8 cellular contexts compared by ENCODE assay signal in the genomic region with DNA sequence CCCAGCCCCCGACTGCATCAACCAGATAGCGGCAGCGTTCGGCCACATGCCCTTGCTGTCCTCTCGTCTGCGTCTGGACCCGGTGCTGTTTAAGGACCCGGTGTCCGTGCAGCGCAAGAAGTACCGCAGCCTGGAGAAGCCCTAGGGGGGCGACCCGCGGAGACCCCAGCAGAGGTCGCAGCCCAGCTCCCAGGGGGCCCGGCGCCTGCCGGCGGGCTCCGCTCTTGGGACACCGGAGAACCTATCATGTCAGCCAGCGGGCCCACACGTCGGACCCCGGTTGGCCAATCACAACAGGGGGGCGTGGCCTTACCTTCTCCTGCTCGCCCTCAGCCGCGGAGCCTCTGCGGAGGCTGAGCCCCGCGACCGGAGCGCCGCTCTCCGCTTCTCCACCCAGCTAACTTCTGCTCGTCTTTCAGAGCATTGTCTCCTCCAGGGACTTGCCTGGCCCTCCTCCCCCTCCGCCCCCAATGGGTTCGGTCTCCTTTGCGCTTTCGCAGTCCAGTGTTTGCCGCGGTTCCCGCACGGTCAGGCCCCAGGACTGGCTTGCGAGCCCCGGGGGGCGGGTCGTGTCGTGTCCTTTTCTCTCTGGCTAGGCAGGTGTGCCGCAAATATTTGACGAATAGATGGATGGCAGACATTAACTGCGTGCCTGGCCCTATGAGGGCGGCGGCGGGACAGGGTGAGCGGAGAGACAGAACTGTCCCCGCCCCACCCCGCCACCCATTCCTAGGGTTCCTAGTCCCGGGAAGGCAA. TPM values are rescaled to one million over a fixed set of nuclear protein-coding genes. Genes with fewer than 3 reads are reported as not detected.
DNase-seq lines count a peak whose midpoint lies in the region; ATAC-seq and TF ChIP-seq lines count a peak whose summit lies in the region.

No MANE protein-coding gene starts in this region.

- H3K9me2 ChIP-seq in PC-3 (replicated peaks; ENCODE audit: low read length): no peaks in the 10 kb centered on the region

- H3K4me3 ChIP-seq in PC-3 (ENCODE audit: low read length) (peak overlapping the region; percentile 80), muscle layer of colon (ENCODE audit: low read depth in 1 of 2, low read length in 2 of 2) (peak overlapping the region; percentile 84 to 91)

- H4K20me1 ChIP-seq in PC-3 (ENCODE audit: low read length): no peaks in the 10 kb centered on the region

- H3K4me1 ChIP-seq in PC-3 (ENCODE audit: insufficient read depth, low read length) (peaks cover 14% of the 10 kb centered on the region), muscle layer of colon (ENCODE audit: insufficient read depth, low read length) (peaks cover 7% of the 10 kb centered on the region)

- BruUV-seq in PC-3 (replicated peaks; lab: Mats Ljungman, UMichigan): TSS peak; percentile 66

- no peaks in the 10 kb centered on the region for H3K9me3 Mint-ChIP-seq in activated T-cell treated with anti-CD3 and anti-CD28 coated beads, Interleukin-2, amount 50 U/mL, for 4 hours

- peak; percentile 16; the same call in 1 of the 2 replicates for TF ChIP-seq CTCF in PC-3 (conservative IDR thresholded peaks at IDR 0.05; ENCODE audit: low read depth, low read length)

- intact Hi-C loops in PC-3 (cut with micrococcal nuclease): loop anchor here (1.0 to 2.0 kb wide), 2 partner anchors 69 to 110 kb away; no protein-coding TSS in a partner anchor

- peak overlapping the region; percentile 52 for H3K9ac ChIP-seq in PC-3 (ENCODE audit: low read length)
- peak overlapping the region; percentile 79 for H3K9ac ChIP-seq in muscle layer of colon (ENCODE audit: low read length)

- POLR2A ChIA-PET in PC-3 (lab: Charles Lee; ENCODE audit: unreplicated experiment): interaction anchor here (0.6 kb wide), 1 partner anchor 208 kb away, joined by 3 read pairs; no protein-coding TSS in a partner anchor

- DNase-seq in D341Med (ENCODE audit: low spot score): peak; percentile 98
- DNase-seq in PC-3: peak; percentile 89
- peak; percentile 92 for DNase-seq in activated T-cell treated with anti-CD3 and anti-CD28 coated beads, Interleukin-2, amount 50 U/mL, for 4 hours
- peak; percentile 94 for DNase-seq in stimulated activated CD8-positive, alpha-beta memory T cell treated with anti-CD3 and anti-CD28 coated beads, Interleukin-4, amount 100 ng/mL, for 48 hours

- H3K36me3 ChIP-seq in PC-3 (ENCODE audit: low read depth, low read length) (no peaks in the 10 kb centered on the region), muscle layer of colon (ENCODE audit: insufficient read depth, low read length) (no peaks in the 10 kb centered on the region)

- ATAC-seq in GM21529 (IDR thresholded peaks at IDR 0.05; ENCODE audit: unreplicated experiment) (peak; percentile 86), PC-3 (peak; percentile 90), esophagus mucosa (peak; percentile 92)
- peak; percentile 96 to 98 for ATAC-seq in activated T-cell treated with anti-CD3 and anti-CD28 coated beads, Interleukin-2, amount 50 U/mL, for 4 hours

- H3F3A ChIP-seq in PC-3 (ENCODE audit: low read length, unreplicated experiment): no peaks in the 10 kb centered on the region

- H3K4me2 ChIP-seq in PC-3 (ENCODE audit: low read length): peak overlapping the region; percentile 88

- H2AFZ ChIP-seq in PC-3 (ENCODE audit: low read length): peak overlapping the region; percentile 93

- H3K4me1 Mint-ChIP-seq in activated T-cell treated with anti-CD3 and anti-CD28 coated beads, Interleukin-2, amount 50 U/mL, for 4 hours (ENCODE audit: low read depth): peaks cover 15% of the 10 kb centered on the region

- CTCF ChIA-PET in PC-3 (lab: Charles Lee): interaction anchor here (1.4 to 2.5 kb wide), 3 partner anchors 109 to 140 kb away, joined by 4 to 27 read pairs (median 7); no protein-coding TSS in a partner anchor

- peak overlapping the region; percentile 93 for H3K4me3 Mint-ChIP-seq in activated T-cell treated with anti-CD3 and anti-CD28 coated beads, Interleukin-2, amount 50 U/mL, for 4 hours

- no peaks in the 10 kb centered on the region for H3K36me3 Mint-ChIP-seq in activated T-cell treated with anti-CD3 and anti-CD28 coated beads, Interleukin-2, amount 50 U/mL, for 4 hours (ENCODE audit: insufficient read depth)

- H3K9me3 ChIP-seq in PC-3 (ENCODE audit: low read length) (no peaks in the 10 kb centered on the region), muscle layer of colon (ENCODE audit: low read length) (no peaks in the 10 kb centered on the region)

- H3K79me2 ChIP-seq in PC-3 (ENCODE audit: low read length): no peaks in the 10 kb centered on the region

- peaks cover 9% of the 10 kb centered on the region for H3K27me3 Mint-ChIP-seq in activated T-cell treated with anti-CD3 and anti-CD28 coated beads, Interleukin-2, amount 50 U/mL, for 4 hours (ENCODE audit: low read depth)

- TF ChIP-seq RAD21 in Ishikawa (IDR thresholded peaks at IDR 0.05; ENCODE audit: low read depth): no peak

- H3K27ac ChIP-seq in PC-3 (ENCODE audit: low read length) (no peak overlapping the region), muscle layer of colon (ENCODE audit: low read depth, low read length) (peak overlapping the region; percentile 94)

- no peak for TF ChIP-seq EP300 in Ishikawa (IDR thresholded peaks at IDR 0.05; ENCODE audit: borderline replicate concordance)

- no peaks in the 10 kb centered on the region for H3K27me3 ChIP-seq in PC-3 (ENCODE audit: low read length)
- H3K27me3 ChIP-seq in muscle layer of colon (ENCODE audit: control insufficient read depth in 1 of 2, insufficient read depth in 2 of 2, low read length in 2 of 2): no peaks in the 10 kb centered on the region

TF ChIP-seq in Ishikawa, 13 proteins besides CTCF, POLR2A, EP300 and RAD21:
- TF ChIP-seq CEBPB (IDR thresholded peaks at IDR 0.05): no peak
- peak; percentile 37; the same call in 1 of the 2 replicates for TF ChIP-seq TCF12 (IDR thresholded peaks at IDR 0.05; ENCODE audit: low read depth)
- 0 out of 2 replicates have a peak, but pooled peaks have one; percentile 46 for TF ChIP-seq CREB1 (IDR thresholded peaks at IDR 0.05; ENCODE audit: low read depth)
- TF ChIP-seq, protein P1, sequence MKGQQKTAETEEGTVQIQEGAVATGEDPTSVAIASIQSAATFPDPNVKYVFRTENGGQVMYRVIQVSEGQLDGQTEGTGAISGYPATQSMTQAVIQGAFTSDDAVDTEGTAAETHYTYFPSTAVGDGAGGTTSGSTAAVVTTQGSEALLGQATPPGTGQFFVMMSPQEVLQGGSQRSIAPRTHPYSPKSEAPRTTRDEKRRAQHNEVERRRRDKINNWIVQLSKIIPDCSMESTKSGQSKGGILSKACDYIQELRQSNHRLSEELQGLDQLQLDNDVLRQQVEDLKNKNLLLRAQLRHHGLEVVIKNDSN (IDR thresholded peaks at IDR 0.05): no peak
- no peak for TF ChIP-seq NFIC (IDR thresholded peaks at IDR 0.05)
- TF ChIP-seq, protein P2, sequence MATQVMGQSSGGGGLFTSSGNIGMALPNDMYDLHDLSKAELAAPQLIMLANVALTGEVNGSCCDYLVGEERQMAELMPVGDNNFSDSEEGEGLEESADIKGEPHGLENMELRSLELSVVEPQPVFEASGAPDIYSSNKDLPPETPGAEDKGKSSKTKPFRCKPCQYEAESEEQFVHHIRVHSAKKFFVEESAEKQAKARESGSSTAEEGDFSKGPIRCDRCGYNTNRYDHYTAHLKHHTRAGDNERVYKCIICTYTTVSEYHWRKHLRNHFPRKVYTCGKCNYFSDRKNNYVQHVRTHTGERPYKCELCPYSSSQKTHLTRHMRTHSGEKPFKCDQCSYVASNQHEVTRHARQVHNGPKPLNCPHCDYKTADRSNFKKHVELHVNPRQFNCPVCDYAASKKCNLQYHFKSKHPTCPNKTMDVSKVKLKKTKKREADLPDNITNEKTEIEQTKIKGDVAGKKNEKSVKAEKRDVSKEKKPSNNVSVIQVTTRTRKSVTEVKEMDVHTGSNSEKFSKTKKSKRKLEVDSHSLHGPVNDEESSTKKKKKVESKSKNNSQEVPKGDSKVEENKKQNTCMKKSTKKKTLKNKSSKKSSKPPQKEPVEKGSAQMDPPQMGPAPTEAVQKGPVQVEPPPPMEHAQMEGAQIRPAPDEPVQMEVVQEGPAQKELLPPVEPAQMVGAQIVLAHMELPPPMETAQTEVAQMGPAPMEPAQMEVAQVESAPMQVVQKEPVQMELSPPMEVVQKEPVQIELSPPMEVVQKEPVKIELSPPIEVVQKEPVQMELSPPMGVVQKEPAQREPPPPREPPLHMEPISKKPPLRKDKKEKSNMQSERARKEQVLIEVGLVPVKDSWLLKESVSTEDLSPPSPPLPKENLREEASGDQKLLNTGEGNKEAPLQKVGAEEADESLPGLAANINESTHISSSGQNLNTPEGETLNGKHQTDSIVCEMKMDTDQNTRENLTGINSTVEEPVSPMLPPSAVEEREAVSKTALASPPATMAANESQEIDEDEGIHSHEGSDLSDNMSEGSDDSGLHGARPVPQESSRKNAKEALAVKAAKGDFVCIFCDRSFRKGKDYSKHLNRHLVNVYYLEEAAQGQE (IDR thresholded peaks at IDR 0.05; ENCODE audit: low read depth): no peak
- TF ChIP-seq ZBTB7A (IDR thresholded peaks at IDR 0.05; ENCODE audit: low read depth): peak; percentile 100
- TF ChIP-seq, protein P3, sequence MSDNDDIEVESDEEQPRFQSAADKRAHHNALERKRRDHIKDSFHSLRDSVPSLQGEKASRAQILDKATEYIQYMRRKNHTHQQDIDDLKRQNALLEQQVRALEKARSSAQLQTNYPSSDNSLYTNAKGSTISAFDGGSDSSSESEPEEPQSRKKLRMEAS (IDR thresholded peaks at IDR 0.05): peak; percentile 23
- no peak for TF ChIP-seq FOXM1 (IDR thresholded peaks at IDR 0.05; ENCODE audit: borderline replicate concordance, low read depth)
- peak; percentile 65 for TF ChIP-seq TAF1 (IDR thresholded peaks at IDR 0.05; ENCODE audit: low read depth)
- TF ChIP-seq YY1 (IDR thresholded peaks at IDR 0.05; ENCODE audit: low read depth): no peak
- no peak for TF ChIP-seq TEAD4 (IDR thresholded peaks at IDR 0.05)
- TF ChIP-seq EGR1 (IDR thresholded peaks at IDR 0.05): peak; percentile 23; the same call in 1 of the 2 replicates
TF ChIP-seq in Ishikawa: peak in this region for 6.

RNA-seq across cellular contexts. Expression of a gene that starts 10.5 kb away (rescaled TPM):
- total RNA-seq in PC-3 (2014; rRNA removed): 0.07 TPM in 1 of 2 replicates, not detected in the other
- not detected for total RNA-seq in activated T-cell treated with anti-CD3 and anti-CD28 coated beads, Interleukin-2, amount 50 U/mL, for 4 hours
- not detected for total RNA-seq in esophagus mucosa

RNA-seq across cellular contexts. Expression of a gene that starts 13.8 kb away (rescaled TPM):
- total RNA-seq in PC-3 (2014; rRNA removed) (0.26 TPM in 1 of 2 replicates, not detected in the other), esophagus mucosa (not detected)
- not detected for total RNA-seq in activated T-cell treated with anti-CD3 and anti-CD28 coated beads, Interleukin-2, amount 50 U/mL, for 4 hours

RNA-seq across cellular contexts. Expression of a gene that starts 32.0 kb away (rescaled TPM):
- not detected in 2 replicates for total RNA-seq in PC-3 (2014; rRNA removed)
- not detected for total RNA-seq in activated T-cell treated with anti-CD3 and anti-CD28 coated beads, Interleukin-2, amount 50 U/mL, for 4 hours
- total RNA-seq in esophagus mucosa: not detected

RNA-seq across cellular contexts. Expression of a gene that starts 37.5 kb away (rescaled TPM):
- 7.4 and 9.0 TPM in 2 replicates for total RNA-seq in PC-3 (2014; rRNA removed)
- 10 to 100 TPM in 1 of 3 donors, 1 to 10 TPM in 2; 7.1 to 10.4 (median 8.3) TPM for total RNA-seq in activated T-cell treated with anti-CD3 and anti-CD28 coated beads, Interleukin-2, amount 50 U/mL, for 4 hours
- total RNA-seq in esophagus mucosa: 9.0 TPM
